14 cellular contexts compared by ENCODE assay signal in the genomic region with DNA sequence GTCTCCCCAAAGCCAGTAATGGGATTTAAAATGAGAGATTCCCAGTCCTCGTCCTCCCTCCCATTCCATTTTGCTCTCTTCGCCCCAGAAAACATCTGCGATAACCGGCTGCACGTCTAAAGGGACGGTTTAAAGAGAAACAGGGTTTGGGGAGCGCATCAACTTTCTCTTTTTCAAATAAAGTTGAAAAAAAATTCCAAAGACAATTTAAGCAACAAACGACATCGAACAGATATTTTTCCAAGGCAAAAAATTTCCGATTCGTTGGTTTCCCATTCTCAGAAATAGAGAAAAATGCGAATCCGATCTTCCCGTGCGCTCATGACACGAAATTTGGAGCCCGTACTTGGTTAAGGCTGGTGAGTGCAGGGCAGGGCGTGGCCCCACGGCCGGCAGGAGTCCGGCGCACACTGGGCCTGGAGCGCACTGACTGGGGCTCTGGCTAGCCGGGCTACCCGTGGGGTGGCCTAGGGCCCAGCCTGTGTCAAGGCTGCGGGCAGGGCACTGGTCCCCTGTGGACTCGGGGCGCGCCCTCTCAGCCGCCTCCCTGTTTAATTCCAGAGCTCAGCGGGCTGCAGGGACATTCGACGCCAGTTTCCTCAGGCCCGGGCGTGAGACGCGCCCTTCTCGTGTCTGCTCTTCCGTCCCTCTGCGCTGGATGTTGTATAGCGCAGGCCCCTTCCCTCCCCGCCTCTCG. TPM values are rescaled to one million over a fixed set of nuclear protein-coding genes. Genes with fewer than 3 reads are reported as not detected.
DNase-seq lines count a peak whose midpoint lies in the region; ATAC-seq, FAIRE-seq and TF ChIP-seq lines count a peak whose summit lies in the region.
"Had no signal": no experiment of that assay in that cellular context is flagged by ENCODE, and none has a peak within 500 bp of the region (broad histone marks: within the 10 kb centered on the region; RNA-seq: fewer than 3 reads in every experiment).

No MANE protein-coding gene starts in this region.

- peaks cover 64% of the 10 kb centered on the region for H3K4me1 Mint-ChIP-seq in GM23338
- H3K4me1 Mint-ChIP-seq in activated CD8-positive, alpha-beta T cell treated with anti-CD3 and anti-CD28 coated beads for 36 hours (ENCODE audit: low read depth): peaks cover 5% of the 10 kb centered on the region
- H3K4me1 Mint-ChIP-seq: stimulated activated effector memory CD8-positive, alpha-beta T cell treated with anti-CD3 and anti-CD28 coated beads, Interleukin-12 subunit alpha, Interleukin-12 subunit beta, amount 100 ng/mL, for 72 hours had no signal

- peaks cover 12% of the 10 kb centered on the region for H4K20me1 ChIP-seq in GM23338 (replicated peaks; ENCODE audit: insufficient read depth)

- no peaks in the 10 kb centered on the region for H3K9me2 ChIP-seq in GM23338 (ENCODE audit: insufficient read depth)

- H3K9ac ChIP-seq in colonic mucosa (ENCODE audit: low read depth in 2 of 2, low read length in 2 of 2) (peak overlapping the region; percentile 29 to 52), kidney (ENCODE audit: low read length in 2 of 2) (peak overlapping the region in 1 of 2 donors; percentile 16)

- H3K9me3 ChIP-seq in colonic mucosa (no peaks in the 10 kb centered on the region), kidney (ENCODE audit: control insufficient read depth in 1 of 2, low read length in 2 of 2) (no peaks in the 10 kb centered on the region)
- H3K9me3 ChIP-seq: SJSA1 had no signal

- no peaks in the 10 kb centered on the region; the same call in 1 of the 2 replicates for H3K36me3 ChIP-seq in GM23338 (ENCODE audit: insufficient read depth)
- H3K36me3 ChIP-seq in colonic mucosa: no peaks in the 10 kb centered on the region
- H3K36me3 ChIP-seq in kidney (ENCODE audit: control insufficient read depth in 1 of 2, insufficient read depth in 2 of 2, low read length in 2 of 2): no peaks in the 10 kb centered on the region
- H3K36me3 ChIP-seq: SJSA1 had no signal

- peak overlapping the region; percentile 91 for H3K4me2 ChIP-seq in GM23338

- intact Hi-C loops in colonic mucosa (cut with DNase I) (loop anchor here (10.0 kb wide), 1 partner anchor 109 kb away; no protein-coding TSS in a partner anchor), kidney (cut with DNase I) (no loop called here), sciatic nerve (cut with DNase I) (no loop called here)
- intact Hi-C loops in activated CD8-positive, alpha-beta T cell treated with anti-CD3 and anti-CD28 coated beads for 36 hours (cut with micrococcal nuclease): no loop called here

- H3F3A ChIP-seq in GM23338 (replicated peaks; ENCODE audit: low read depth): peaks cover 24% of the 10 kb centered on the region

- DNase-seq in GM23338 (ENCODE audit: low spot score) (peak; percentile 68), colonic mucosa (no peak), kidney (peak; percentile 82), sciatic nerve (ENCODE audit: low spot score) (peak; percentile 69), HK-2 (ENCODE audit: unreplicated experiment) (no peak)
- no peak for DNase-seq in activated CD8-positive, alpha-beta T cell treated with anti-CD3 and anti-CD28 coated beads for 36 hours
- DNase-seq: activated CD4-positive, alpha-beta memory T cell treated with anti-CD3 and anti-CD28 coated beads for 36 hours; amniotic stem cell; CD4-positive, alpha-beta T cell; NCI-H2029 treated with DMSO at 0.1 percent for 48 hours had no signal

- peak; percentile 30 for ATAC-seq in GM23338
- ATAC-seq in sciatic nerve: peak; percentile 62
- ATAC-seq in HG03521 (IDR thresholded peaks at IDR 0.05; ENCODE audit: unreplicated experiment): no peak
- no peak for ATAC-seq in activated CD8-positive, alpha-beta T cell treated with anti-CD3 and anti-CD28 coated beads for 36 hours
- no peak for ATAC-seq in HG02981 (IDR thresholded peaks at IDR 0.05; ENCODE audit: unreplicated experiment)

- no peak for FAIRE-seq in kidney (lab: Jason Lieb, UNC)

- H3K36me3 Mint-ChIP-seq in GM23338 (ENCODE audit: low read depth): no peaks in the 10 kb centered on the region
- no peaks in the 10 kb centered on the region for H3K36me3 Mint-ChIP-seq in activated CD8-positive, alpha-beta T cell treated with anti-CD3 and anti-CD28 coated beads for 36 hours (ENCODE audit: low read depth)
- H3K36me3 Mint-ChIP-seq: activated CD4-positive, alpha-beta memory T cell treated with anti-CD3 and anti-CD28 coated beads for 36 hours; stimulated activated effector memory CD8-positive, alpha-beta T cell treated with anti-CD3 and anti-CD28 coated beads, Interleukin-12 subunit alpha, Interleukin-12 subunit beta, amount 100 ng/mL, for 72 hours had no signal

- H3K27ac Mint-ChIP-seq in GM23338: no peak overlapping the region
- H3K27ac Mint-ChIP-seq in activated CD8-positive, alpha-beta T cell treated with anti-CD3 and anti-CD28 coated beads for 36 hours: no peak overlapping the region
- H3K27ac Mint-ChIP-seq: activated CD4-positive, alpha-beta memory T cell treated with anti-CD3 and anti-CD28 coated beads for 36 hours; CD4-positive, alpha-beta T cell; stimulated activated effector memory CD8-positive, alpha-beta T cell treated with anti-CD3 and anti-CD28 coated beads, Interleukin-12 subunit alpha, Interleukin-12 subunit beta, amount 100 ng/mL, for 72 hours had no signal

- no peak for TF ChIP-seq CTCF in GM23338 (conservative IDR thresholded peaks at IDR 0.05; ENCODE audit: low read depth in 2 of 2)
- no peak for TF ChIP-seq CTCF in colonic mucosa (IDR thresholded peaks at IDR 0.05)
- no peak for TF ChIP-seq CTCF in kidney (IDR thresholded peaks at IDR 0.05; ENCODE audit: borderline replicate concordance, extremely low read depth, insufficient read depth)
- no peak for TF ChIP-seq CTCF in activated CD8-positive, alpha-beta T cell treated with anti-CD3 and anti-CD28 coated beads for 36 hours (IDR thresholded peaks at IDR 0.05)

- H3K27ac ChIP-seq in GM23338 (ENCODE audit: low read depth): no peak overlapping the region
- no peak overlapping the region for H3K27ac ChIP-seq in colonic mucosa
- peak overlapping the region in 1 of 2 donors; percentile 72 for H3K27ac ChIP-seq in kidney (ENCODE audit: low read depth in 2 of 2, low read length in 2 of 2)
- H3K27ac ChIP-seq: SJSA1 had no signal

- H3K79me2 ChIP-seq in GM23338 (replicated peaks; ENCODE audit: insufficient read depth): no peaks in the 10 kb centered on the region

- H3K27me3 ChIP-seq in GM23338 (ENCODE audit: insufficient read depth) (peaks cover 97% of the 10 kb centered on the region), colonic mucosa (peaks cover 26% of the 10 kb centered on the region)
- H3K27me3 ChIP-seq: SJSA1 had no signal

- CTCF ChIA-PET in activated CD8-positive, alpha-beta T cell treated with anti-CD3 and anti-CD28 coated beads for 36 hours (lab: Charles Lee): no interaction called here

- H3K27me3 Mint-ChIP-seq in GM23338 (ENCODE audit: insufficient read depth, low read depth, poor library complexity): peaks cover 100% of the 10 kb centered on the region
- peaks cover 68% of the 10 kb centered on the region for H3K27me3 Mint-ChIP-seq in activated CD8-positive, alpha-beta T cell treated with anti-CD3 and anti-CD28 coated beads for 36 hours

- H3K4me3 ChIP-seq in GM23338: peak overlapping the region; percentile 62
- H3K4me3 ChIP-seq in colonic mucosa: peak overlapping the region; percentile 28
- peak overlapping the region in 1 of 2 donors; percentile 14 for H3K4me3 ChIP-seq in kidney (ENCODE audit: low read length in 2 of 2)
- H3K4me3 ChIP-seq: SJSA1 had no signal

- POLR2A ChIA-PET in activated CD8-positive, alpha-beta T cell treated with anti-CD3 and anti-CD28 coated beads for 36 hours (lab: Charles Lee): no interaction called here

- peaks cover 77% of the 10 kb centered on the region for H3K4me1 ChIP-seq in GM23338 (ENCODE audit: insufficient read depth)
- H3K4me1 ChIP-seq in colonic mucosa: peaks cover 3% of the 10 kb centered on the region
- H3K4me1 ChIP-seq in kidney (ENCODE audit: control insufficient read depth in 1 of 2, insufficient read depth in 1 of 2, low read depth in 1 of 2, low read length in 2 of 2): peaks cover 0 to 23% of the 10 kb centered on the region in 2 donors

- peak overlapping the region; percentile 85 for H2AFZ ChIP-seq in GM23338

- peak overlapping the region; percentile 65 for H3K4me3 Mint-ChIP-seq in GM23338
- H3K4me3 Mint-ChIP-seq in activated CD8-positive, alpha-beta T cell treated with anti-CD3 and anti-CD28 coated beads for 36 hours: no peak overlapping the region
- H3K4me3 Mint-ChIP-seq: activated CD4-positive, alpha-beta memory T cell treated with anti-CD3 and anti-CD28 coated beads for 36 hours; CD4-positive, alpha-beta T cell; stimulated activated effector memory CD8-positive, alpha-beta T cell treated with anti-CD3 and anti-CD28 coated beads, Interleukin-12 subunit alpha, Interleukin-12 subunit beta, amount 100 ng/mL, for 72 hours had no signal

- H3K9me3 Mint-ChIP-seq in GM23338: peaks cover 7% of the 10 kb centered on the region; the same call in 2 of the 3 replicates
- no peaks in the 10 kb centered on the region for H3K9me3 Mint-ChIP-seq in activated CD8-positive, alpha-beta T cell treated with anti-CD3 and anti-CD28 coated beads for 36 hours
- H3K9me3 Mint-ChIP-seq: activated CD4-positive, alpha-beta memory T cell treated with anti-CD3 and anti-CD28 coated beads for 36 hours; CD4-positive, alpha-beta T cell; stimulated activated effector memory CD8-positive, alpha-beta T cell treated with anti-CD3 and anti-CD28 coated beads, Interleukin-12 subunit alpha, Interleukin-12 subunit beta, amount 100 ng/mL, for 72 hours had no signal

RNA-seq across cellular contexts. Expression of gene ZFHX3, which starts 17.8 kb away (rescaled TPM):
- total RNA-seq in GM23338 (2014; rRNA removed; shearing (Covaris generic)): 0.74 and 1.0 TPM in 2 replicates
- polyA plus RNA-seq in GM23338 (2016; fragmentation: Nextera tagmentation; extraction: Ambion mirVana): 1.3 and 1.5 TPM in 2 replicates
- total RNA-seq in colonic mucosa: 10 to 100 TPM; 10.5 to 12.8 TPM
- total RNA-seq in kidney: 29.3 TPM
- 2.3 TPM for polyA plus RNA-seq in kidney (ENCODE audit: insufficient read depth, low read depth, low replicate concordance)
- 44.6 TPM for total RNA-seq in sciatic nerve
- total RNA-seq in activated CD8-positive, alpha-beta T cell treated with anti-CD3 and anti-CD28 coated beads for 36 hours: under 1 TPM; 0.16 to 0.25 TPM

Comparison
In these comparisons a context has a peak if more than half of its experiments do, and no peak if none do; other contexts are left out.
1. ATAC-seq: peak in GM23338 (single experiment) and sciatic nerve (single experiment); none in HG03521 (single experiment), activated CD8-positive, alpha-beta T cell treated with anti-CD3 and anti-CD28 coated beads for 36 hours (single experiment) and HG02981 (single experiment).
2. DNase-seq: peak in GM23338 (single experiment), kidney (single experiment) and sciatic nerve (single experiment); none in colonic mucosa (single experiment), HK-2 (single experiment) and activated CD8-positive, alpha-beta T cell treated with anti-CD3 and anti-CD28 coated beads for 36 hours (single experiment).